9 cellular contexts compared by ENCODE assay signal in the genomic region with DNA sequence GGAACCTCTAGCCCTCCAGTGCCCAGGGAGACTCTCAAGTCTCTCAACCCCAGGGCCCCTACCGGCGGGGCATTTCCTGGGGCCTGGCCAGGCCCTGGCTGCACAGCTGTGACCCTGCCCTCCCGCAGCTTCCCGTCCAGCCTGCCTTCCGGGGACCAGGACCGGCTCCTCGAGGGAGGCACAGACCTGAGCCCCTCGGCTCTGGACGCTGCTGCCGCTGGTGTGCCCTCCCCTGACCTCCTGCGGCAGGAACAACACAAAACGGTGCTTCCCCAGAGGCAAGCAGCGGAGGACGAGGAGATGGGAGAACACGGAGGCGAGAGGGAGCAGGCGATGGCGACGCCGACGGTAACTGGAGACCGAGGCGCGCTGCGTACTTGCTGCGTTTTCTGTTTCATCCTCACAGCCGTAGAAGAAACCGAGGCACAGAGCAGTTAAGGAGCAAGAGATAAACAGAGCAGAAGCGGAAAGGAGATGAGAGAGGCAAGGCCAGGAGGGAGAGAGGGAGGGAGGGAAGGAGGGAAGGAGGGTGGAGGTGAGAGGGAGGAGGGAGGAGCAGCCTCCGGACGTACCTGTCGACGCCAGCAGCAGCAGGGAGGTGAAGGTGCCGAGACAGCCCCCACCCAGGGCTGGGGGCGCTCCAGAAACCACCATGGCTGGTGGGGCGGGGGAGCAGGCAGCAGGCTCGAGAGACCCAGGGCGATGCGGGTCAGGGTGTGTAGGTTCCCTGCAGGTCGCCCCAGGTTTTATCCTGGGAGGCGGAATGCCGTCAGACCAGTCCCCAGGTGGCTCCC. TPM values are rescaled to one million over a fixed set of nuclear protein-coding genes. Genes with fewer than 3 reads are reported as not detected.
DNase-seq lines count a peak whose midpoint lies in the region; ATAC-seq, FAIRE-seq and TF ChIP-seq lines count a peak whose summit lies in the region.
"Had no signal": no experiment of that assay in that cellular context is flagged by ENCODE, and none has a peak within 500 bp of the region (broad histone marks: within the 10 kb centered on the region; RNA-seq: fewer than 3 reads in every experiment).

Gene PRSS22, minus strand, starts transcription at position 720 of the 794 bp plus-strand sequence. Its CDS starts 66 bp downstream, at position 654.

- H3K4me1 ChIP-seq in PC-3 (ENCODE audit: insufficient read depth, low read length) = peaks cover 29% of the 10 kb centered on the region
- H3K4me1 ChIP-seq in OCI-LY7 (ENCODE audit: insufficient read depth, low read length, poor library complexity, severe bottlenecking) = no peaks in the 10 kb centered on the region

- H3K79me2 ChIP-seq in PC-3 (ENCODE audit: low read length) (peaks cover 6% of the 10 kb centered on the region; the same call in 1 of the 2 replicates), OCI-LY7 (ENCODE audit: insufficient read depth, low read depth, low read length) (no peaks in the 10 kb centered on the region)

- intact Hi-C loops in PC-3 (cut with micrococcal nuclease) (no loop called here), OCI-LY7 (cut with micrococcal nuclease; ENCODE audit: unreplicated experiment) (loop anchor here (10.0 kb wide), 1 partner anchor 63 kb away; the partner anchor contains the start of gene PRSS41)

- ATAC-seq in PC-3 = peak; percentile 60
- ATAC-seq in HG03457 (IDR thresholded peaks at IDR 0.05; ENCODE audit: unreplicated experiment) = no peak

- FAIRE-seq in GM19239 (lab: Jason Lieb, UNC) = no peak

- no peaks in the 10 kb centered on the region for H3K9me3 ChIP-seq in PC-3 (ENCODE audit: low read length)
- H3K9me3 ChIP-seq in OCI-LY7 (ENCODE audit: low read length) = no peaks in the 10 kb centered on the region

- H3K36me3 ChIP-seq in PC-3 (ENCODE audit: low read depth, low read length) = 0 out of 2 replicates have a peak, but pooled peaks cover 3% of the 10 kb centered on the region
- H3K36me3 ChIP-seq in OCI-LY7 (ENCODE audit: insufficient read depth, low read length) = no peaks in the 10 kb centered on the region
- H3K36me3 ChIP-seq: cardiac muscle cell had no signal

- H3K36me3 Mint-ChIP-seq in osteocyte (ENCODE audit: unreplicated experiment) = peaks cover 3% of the 10 kb centered on the region

- H3K9me3 Mint-ChIP-seq in osteocyte (ENCODE audit: unreplicated experiment) = peaks cover 15% of the 10 kb centered on the region

- H3K4me3 ChIP-seq in PC-3 (ENCODE audit: low read length) (peak within 1 kb of the TSS; percentile 73), OCI-LY7 (ENCODE audit: low read depth, low read length, poor library complexity, severe bottlenecking) (no peak within 1 kb of the TSS)
- H3K4me3 ChIP-seq: cardiac muscle cell had no signal

- peak within 1 kb of the TSS; percentile 92 for H3K9ac ChIP-seq in PC-3 (ENCODE audit: low read length)

- H3K4me3 Mint-ChIP-seq in osteocyte (ENCODE audit: unreplicated experiment) = peak within 1 kb of the TSS; percentile 63

- H3K27ac ChIP-seq in PC-3 (ENCODE audit: low read length) (peak within 1 kb of the TSS; percentile 96), OCI-LY7 (ENCODE audit: low read depth, low read length, poor library complexity, severe bottlenecking) (no peak within 1 kb of the TSS)
- H3K27ac ChIP-seq: cardiac muscle cell had no signal

- H2AFZ ChIP-seq in PC-3 (ENCODE audit: low read length) (no peak within 1 kb of the TSS), OCI-LY7 (ENCODE audit: low read length) (no peak within 1 kb of the TSS)

- TF ChIP-seq CTCF in PC-3 (conservative IDR thresholded peaks at IDR 0.05; ENCODE audit: low read depth, low read length) = no peak
- TF ChIP-seq CTCF in osteocyte (IDR thresholded peaks at IDR 0.05) = no peak
- TF ChIP-seq CTCF in OCI-LY7 (conservative IDR thresholded peaks at IDR 0.05; ENCODE audit: low read length) = no peak

- CTCF ChIA-PET in PC-3 (lab: Charles Lee) = interaction anchor here (1.0 kb wide), 1 partner anchor 11 kb away, joined by 4 read pairs; no protein-coding TSS in a partner anchor
- CTCF ChIA-PET in OCI-LY7 (lab: Charles Lee; ENCODE audit: unreplicated experiment) = no interaction called here

- H4K20me1 ChIP-seq in PC-3 (ENCODE audit: low read length) (no peaks in the 10 kb centered on the region), OCI-LY7 (ENCODE audit: insufficient read depth, low read length) (no peaks in the 10 kb centered on the region)

- no peak within 1 kb of the TSS for H3K27ac Mint-ChIP-seq in osteocyte (ENCODE audit: unreplicated experiment)

- POLR2A ChIA-PET in PC-3 (lab: Charles Lee; ENCODE audit: unreplicated experiment) (interaction anchor here (0.6 kb wide), 1 partner anchor 153 kb away, joined by 3 read pairs; no protein-coding TSS in a partner anchor), OCI-LY7 (lab: Charles Lee) (no interaction called here)

- H3K27me3 Mint-ChIP-seq in osteocyte (ENCODE audit: unreplicated experiment) = peaks cover 10% of the 10 kb centered on the region

- H3K4me2 ChIP-seq in PC-3 (ENCODE audit: low read length) (peak within 1 kb of the TSS; percentile 92), OCI-LY7 (ENCODE audit: low read length) (no peak within 1 kb of the TSS)

- peaks cover 3% of the 10 kb centered on the region for H3K4me1 Mint-ChIP-seq in osteocyte (ENCODE audit: unreplicated experiment)

- H3K9me2 ChIP-seq in PC-3 (replicated peaks; ENCODE audit: low read length) = no peaks in the 10 kb centered on the region
- no peaks in the 10 kb centered on the region for H3K9me2 ChIP-seq in OCI-LY7 (ENCODE audit: insufficient read depth, low read length)

- BruUV-seq in PC-3 (replicated peaks; lab: Mats Ljungman, UMichigan) (TSS peak; percentile 80), OCI-LY7 (replicated peaks; lab: Mats Ljungman, UMichigan) (no TSS peak)

- no peaks in the 10 kb centered on the region for H3F3A ChIP-seq in PC-3 (ENCODE audit: low read length, unreplicated experiment)

- no peaks in the 10 kb centered on the region for H3K27me3 ChIP-seq in PC-3 (ENCODE audit: low read length)

- DNase-seq in DMS53 (lab: John Stamatoyannopoulos, UW) (peak; percentile 81), PC-3 (peak; percentile 66), epidermal melanocyte (ENCODE audit: insufficient read length, low spot score) (peak; percentile 10), osteocyte (ENCODE audit: extremely low spot score, unreplicated experiment) (no peak), OCI-LY7 (ENCODE audit: low spot score) (no peak), GM19239 (ENCODE audit: insufficient read length, low spot score) (no peak), AG08395 (ENCODE audit: low spot score) (no peak)

RNA-seq across cellular contexts. Expression of gene PRSS22, which starts in this region (rescaled TPM):
- total RNA-seq in PC-3 (2014; rRNA removed) (36.9 and 42.5 TPM in 2 replicates), osteocyte (not detected in 2 replicates), OCI-LY7 (2022) (not detected in 2 replicates)
- total RNA-seq in OCI-LY7 (2014; rRNA removed; shearing (Covaris generic)) = not detected in 2 replicates
- total RNA-seq: cardiac muscle cell had no signal

Comparison
In these comparisons a context has a peak if more than half of its experiments do, and no peak if none do; other contexts are left out.
1. RNA of gene PRSS22 (total RNA-seq): 36.9 to 42.5 TPM in PC-3; not detected in osteocyte and not detected in OCI-LY7; every median in the first group is over 10 times any median in the second.
2. DNase-seq: peak in DMS53 (single experiment), PC-3 (single experiment) and epidermal melanocyte (single experiment); none in osteocyte (single experiment), OCI-LY7 (single experiment), GM19239 (single experiment) and AG08395 (single experiment).